Comparison of ENCODE assay signal across 9 cellular contexts in the genomic region with DNA sequence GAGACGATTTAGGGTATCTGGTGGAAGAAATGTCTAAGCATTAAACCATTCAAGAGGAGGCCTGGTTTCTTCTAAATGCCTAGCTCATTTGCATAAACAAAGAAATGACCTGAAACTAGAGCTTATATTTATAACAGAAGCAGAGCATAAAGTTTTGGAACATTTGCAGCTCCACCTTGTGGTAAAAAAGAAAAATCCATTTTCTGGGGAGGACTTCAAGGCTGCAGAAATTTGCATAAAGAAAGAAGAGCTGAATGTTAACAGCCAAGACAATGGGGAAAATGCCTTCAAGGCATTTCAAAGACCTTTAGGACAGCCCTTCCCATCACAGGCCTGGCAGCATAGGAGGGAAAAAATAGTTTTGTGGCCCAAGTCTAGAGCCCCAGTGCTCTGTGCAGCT.
DNase-seq lines count a peak whose midpoint lies in the region; TF ChIP-seq lines count a peak whose summit lies in the region.
"Had no signal": no experiment of that assay in that cellular context is flagged by ENCODE, and none has a peak within 500 bp of the region (broad histone marks: within the 10 kb centered on the region; RNA-seq: fewer than 3 reads in every experiment).

No MANE protein-coding gene starts in this region.

- H3K36me3 ChIP-seq in HEK293 (ENCODE audit: control insufficient read depth in 2 of 2, insufficient read depth in 1 of 2, low read length in 2 of 2): no peaks in the 10 kb centered on the region
- H3K36me3 ChIP-seq: suprapubic skin had no signal

- H3K9me3 ChIP-seq in HEK293 (ENCODE audit: control insufficient read depth, insufficient read depth, low read depth, low read length): no peaks in the 10 kb centered on the region

- no peak overlapping the region for H3K27ac ChIP-seq in HEK293 (ENCODE audit: extremely low read depth, low read depth, low read length)
- H3K27ac ChIP-seq: suprapubic skin had no signal

- H3K4me1 ChIP-seq in HEK293 (ENCODE audit: control insufficient read depth, insufficient read depth, low read length): no peaks in the 10 kb centered on the region
- H3K4me1 ChIP-seq: suprapubic skin had no signal

- CTCF ChIA-PET in HEK293 (lab: Yijun Ruan, JAX): interaction anchor here (0.5 to 2.6 kb wide), 29 partner anchors 9 to 1390 kb away, joined by 3 to 32 read pairs (median 4); no protein-coding TSS in a partner anchor

- peak; percentile 4 for DNase-seq in ACHN
- DNase-seq in SK-MEL-5 (ENCODE audit: low read depth, low spot score): peak; percentile 40
- DNase-seq in iris pigment epithelial cell (ENCODE audit: low read depth): peak; percentile 4
- no peak for DNase-seq in amniotic stem cell (lab: John Stamatoyannopoulos, UW)
- no peak for DNase-seq in activated CD4-positive, CD25-positive, alpha-beta regulatory T cell (lab: John Stamatoyannopoulos, UW)
- DNase-seq in stimulated activated naive CD4-positive, alpha-beta T cell treated with Interleukin-2 at 50 U/mL for 16 hours (lab: John Stamatoyannopoulos, UW): no peak
- DNase-seq in medulla oblongata (ENCODE audit: extremely low spot score): no peak

- H3K4me3 ChIP-seq in HEK293 (ENCODE audit: low read depth, low read length): no peak overlapping the region
- H3K4me3 ChIP-seq: suprapubic skin had no signal

- POLR2A ChIA-PET in HEK293 (lab: Yijun Ruan, JAX): interaction anchor here (0.6 kb wide), 1 partner anchor 1852 kb away, joined by 11 read pairs; no protein-coding TSS in a partner anchor

- no peak for TF ChIP-seq CTCF in HEK293 (tag by site-specific recombination; IDR thresholded peaks at IDR 0.05)

- in situ Hi-C loops in ACHN (cut with HindIII; ENCODE audit: low pct_ligation_motif_present, low pct_unique_long_range_greater_than_20kb, low sequenced_read_pairs) (no loop called here), SK-MEL-5 (cut with HindIII; ENCODE audit: low pct_unique_long_range_greater_than_20kb, low sequenced_read_pairs) (no loop called here)

TF ChIP-seq in HEK293, 187 proteins besides CTCF, POLR2A, EP300 and RAD21:
- TF ChIP-seq, protein P1, sequence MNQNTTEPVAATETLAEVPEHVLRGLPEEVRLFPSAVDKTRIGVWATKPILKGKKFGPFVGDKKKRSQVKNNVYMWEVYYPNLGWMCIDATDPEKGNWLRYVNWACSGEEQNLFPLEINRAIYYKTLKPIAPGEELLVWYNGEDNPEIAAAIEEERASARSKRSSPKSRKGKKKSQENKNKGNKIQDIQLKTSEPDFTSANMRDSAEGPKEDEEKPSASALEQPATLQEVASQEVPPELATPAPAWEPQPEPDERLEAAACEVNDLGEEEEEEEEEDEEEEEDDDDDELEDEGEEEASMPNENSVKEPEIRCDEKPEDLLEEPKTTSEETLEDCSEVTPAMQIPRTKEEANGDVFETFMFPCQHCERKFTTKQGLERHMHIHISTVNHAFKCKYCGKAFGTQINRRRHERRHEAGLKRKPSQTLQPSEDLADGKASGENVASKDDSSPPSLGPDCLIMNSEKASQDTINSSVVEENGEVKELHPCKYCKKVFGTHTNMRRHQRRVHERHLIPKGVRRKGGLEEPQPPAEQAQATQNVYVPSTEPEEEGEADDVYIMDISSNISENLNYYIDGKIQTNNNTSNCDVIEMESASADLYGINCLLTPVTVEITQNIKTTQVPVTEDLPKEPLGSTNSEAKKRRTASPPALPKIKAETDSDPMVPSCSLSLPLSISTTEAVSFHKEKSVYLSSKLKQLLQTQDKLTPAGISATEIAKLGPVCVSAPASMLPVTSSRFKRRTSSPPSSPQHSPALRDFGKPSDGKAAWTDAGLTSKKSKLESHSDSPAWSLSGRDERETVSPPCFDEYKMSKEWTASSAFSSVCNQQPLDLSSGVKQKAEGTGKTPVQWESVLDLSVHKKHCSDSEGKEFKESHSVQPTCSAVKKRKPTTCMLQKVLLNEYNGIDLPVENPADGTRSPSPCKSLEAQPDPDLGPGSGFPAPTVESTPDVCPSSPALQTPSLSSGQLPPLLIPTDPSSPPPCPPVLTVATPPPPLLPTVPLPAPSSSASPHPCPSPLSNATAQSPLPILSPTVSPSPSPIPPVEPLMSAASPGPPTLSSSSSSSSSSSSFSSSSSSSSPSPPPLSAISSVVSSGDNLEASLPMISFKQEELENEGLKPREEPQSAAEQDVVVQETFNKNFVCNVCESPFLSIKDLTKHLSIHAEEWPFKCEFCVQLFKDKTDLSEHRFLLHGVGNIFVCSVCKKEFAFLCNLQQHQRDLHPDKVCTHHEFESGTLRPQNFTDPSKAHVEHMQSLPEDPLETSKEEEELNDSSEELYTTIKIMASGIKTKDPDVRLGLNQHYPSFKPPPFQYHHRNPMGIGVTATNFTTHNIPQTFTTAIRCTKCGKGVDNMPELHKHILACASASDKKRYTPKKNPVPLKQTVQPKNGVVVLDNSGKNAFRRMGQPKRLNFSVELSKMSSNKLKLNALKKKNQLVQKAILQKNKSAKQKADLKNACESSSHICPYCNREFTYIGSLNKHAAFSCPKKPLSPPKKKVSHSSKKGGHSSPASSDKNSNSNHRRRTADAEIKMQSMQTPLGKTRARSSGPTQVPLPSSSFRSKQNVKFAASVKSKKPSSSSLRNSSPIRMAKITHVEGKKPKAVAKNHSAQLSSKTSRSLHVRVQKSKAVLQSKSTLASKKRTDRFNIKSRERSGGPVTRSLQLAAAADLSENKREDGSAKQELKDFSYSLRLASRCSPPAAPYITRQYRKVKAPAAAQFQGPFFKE (tag by site-specific recombination; IDR thresholded peaks at IDR 0.05; ENCODE audit: borderline replicate concordance): no peak
- TF ChIP-seq ZNF473 (tag by site-specific recombination; IDR thresholded peaks at IDR 0.05): no peak
- no peak for TF ChIP-seq ZNF510 (tag by site-specific recombination; IDR thresholded peaks at IDR 0.05; ENCODE audit: insufficient replicate concordance)
- TF ChIP-seq ZNF274 (IDR thresholded peaks at IDR 0.05; ENCODE audit: low read length): no peak
- no peak for TF ChIP-seq ZNF274 (tag by site-specific recombination; IDR thresholded peaks at IDR 0.05; ENCODE audit: borderline replicate concordance)
- TF ChIP-seq SCRT2 (tag by site-specific recombination; IDR thresholded peaks at IDR 0.05): no peak
- TF ChIP-seq ZNF654 (tag by site-specific recombination; IDR thresholded peaks at IDR 0.05; ENCODE audit: low read depth): peak; percentile 53
- no peak for TF ChIP-seq ZNF174 (tag by site-specific recombination; IDR thresholded peaks at IDR 0.05)
- no peak for TF ChIP-seq ZNF155 (tag by site-specific recombination; IDR thresholded peaks at IDR 0.05)
- TF ChIP-seq HOXC10 (CRISPR knock-in tag; IDR thresholded peaks at IDR 0.05): no peak

Comparison
In these comparisons a context has a peak if more than half of its experiments do, and no peak if none do; other contexts are left out.
1. DNase-seq: peak in ACHN (single experiment), SK-MEL-5 (single experiment) and iris pigment epithelial cell (single experiment); none in amniotic stem cell (single experiment), activated CD4-positive, CD25-positive, alpha-beta regulatory T cell (0 of 4), stimulated activated naive CD4-positive, alpha-beta T cell treated with Interleukin-2 at 50 U/mL for 16 hours (single experiment) and medulla oblongata (single experiment).